In genomic region chr16:79845734-79846135, GRCh38 we compare ENCODE assay signal across 26 cellular contexts.
DNase-seq lines count a peak whose midpoint lies in the region; ATAC-seq and TF ChIP-seq lines count a peak whose summit lies in the region.
"Had no signal": no experiment of that assay in that cellular context is flagged by ENCODE, and none has a peak within 500 bp of the region (broad histone marks: within the 10 kb centered on the region; RNA-seq: fewer than 3 reads in every experiment).

No MANE protein-coding gene starts in this region.

- CTCF ChIA-PET in activated naive CD4-positive, alpha-beta T cell treated with anti-CD3 and anti-CD28 coated beads for 36 hours (lab: Charles Lee): no interaction called here
- CTCF ChIA-PET in activated CD4-positive, alpha-beta memory T cell treated with anti-CD3 and anti-CD28 coated beads, Interleukin-2, amount 10 ng/mL, durations not matched to agents 7 days and 5 days (lab: Charles Lee): no interaction called here

- no peaks in the 10 kb centered on the region for H3K9me3 ChIP-seq in lower lobe of right lung
- H3K9me3 ChIP-seq: colonic mucosa, left ventricle myocardium inferior, sigmoid colon, SJCRH30, suprapubic skin had no signal

- H3K4me1 ChIP-seq in lower lobe of right lung: no peaks in the 10 kb centered on the region
- H3K4me1 ChIP-seq: colonic mucosa, left ventricle myocardium inferior, SJCRH30 had no signal

- TF ChIP-seq CTCF in lower lobe of right lung (IDR thresholded peaks at IDR 0.05): no peak

- peak; percentile 16 for DNase-seq in activated naive CD4-positive, alpha-beta T cell treated with anti-CD3 and anti-CD28 coated beads for 36 hours
- no peak for DNase-seq in activated naive CD4-positive, alpha-beta T cell treated with anti-CD3 and anti-CD28 coated beads, Interleukin-2, amount 50 U/mL, for 72 hours (ENCODE audit: low spot score in 2 of 2)
- peak; percentile 15 for DNase-seq in M059J (ENCODE audit: low read depth)
- DNase-seq in activated CD4-positive, alpha-beta memory T cell treated with anti-CD3 and anti-CD28 coated beads, Interleukin-2, amount 10 ng/mL, durations not matched to agents 7 days and 5 days: peak; percentile 24
- no peak for DNase-seq in NCI-H187 treated with DMSO at 0.1 percent for 48 hours (lab: John Stamatoyannopoulos, UW)
- no peak for DNase-seq in lower lobe of right lung
- DNase-seq: activated B cell treated with CpG ODN at 0.5 μM for 24 hours; activated effector memory CD4-positive, alpha-beta T cell treated with Interleukin-2 at 50 U/mL for 16 hours; brain microvascular endothelial cell; colonic mucosa; DMS 273 treated with DMSO at 0.1 percent for 48 hours; GDM1; glutamatergic neuron; left ventricle myocardium inferior; NCI-H1694 treated with DMSO at 0.1 percent for 48 hours; NCI-H774; PC-3; posterior cingulate gyrus; sigmoid colon; SJCRH30 had no signal

- H3K27me3 Mint-ChIP-seq in activated naive CD4-positive, alpha-beta T cell treated with anti-CD3 and anti-CD28 coated beads for 36 hours (ENCODE audit: low read depth): peaks cover 4% of the 10 kb centered on the region
- no peaks in the 10 kb centered on the region for H3K27me3 Mint-ChIP-seq in activated CD4-positive, alpha-beta memory T cell treated with anti-CD3 and anti-CD28 coated beads, Interleukin-2, amount 10 ng/mL, durations not matched to agents 7 days and 5 days

- H3K36me3 ChIP-seq in lower lobe of right lung: no peaks in the 10 kb centered on the region
- H3K36me3 ChIP-seq: brain microvascular endothelial cell, colonic mucosa, left ventricle myocardium inferior, sigmoid colon, SJCRH30, suprapubic skin had no signal

- H3K4me3 Mint-ChIP-seq in activated naive CD4-positive, alpha-beta T cell treated with anti-CD3 and anti-CD28 coated beads for 36 hours: no peak overlapping the region
- H3K4me3 Mint-ChIP-seq in activated CD4-positive, alpha-beta memory T cell treated with anti-CD3 and anti-CD28 coated beads, Interleukin-2, amount 10 ng/mL, durations not matched to agents 7 days and 5 days: peak overlapping the region; percentile 16
- H3K4me3 Mint-ChIP-seq: activated B cell treated with CpG ODN at 0.5 μM for 24 hours, CD14-positive monocyte, IgD-negative memory B cell had no signal

- H3K4me1 Mint-ChIP-seq in activated naive CD4-positive, alpha-beta T cell treated with anti-CD3 and anti-CD28 coated beads for 36 hours (ENCODE audit: low read depth): peaks cover 19% of the 10 kb centered on the region
- peaks cover 41% of the 10 kb centered on the region for H3K4me1 Mint-ChIP-seq in activated CD4-positive, alpha-beta memory T cell treated with anti-CD3 and anti-CD28 coated beads, Interleukin-2, amount 10 ng/mL, durations not matched to agents 7 days and 5 days

- no peak overlapping the region for H3K27ac Mint-ChIP-seq in activated naive CD4-positive, alpha-beta T cell treated with anti-CD3 and anti-CD28 coated beads for 36 hours
- peak overlapping the region in 1 of 2 donors; percentile 81 for H3K27ac Mint-ChIP-seq in activated naive CD4-positive, alpha-beta T cell treated with anti-CD3 and anti-CD28 coated beads, Interleukin-2, amount 50 U/mL, for 72 hours
- peak overlapping the region; percentile 56 for H3K27ac Mint-ChIP-seq in activated CD4-positive, alpha-beta memory T cell treated with anti-CD3 and anti-CD28 coated beads, Interleukin-2, amount 10 ng/mL, durations not matched to agents 7 days and 5 days
- H3K27ac Mint-ChIP-seq: activated B cell treated with CpG ODN at 0.5 μM for 24 hours, IgD-negative memory B cell had no signal

- no peak overlapping the region for H3K27ac ChIP-seq in lower lobe of right lung
- H3K27ac ChIP-seq: brain microvascular endothelial cell, colonic mucosa, HL-60, left ventricle myocardium inferior, sigmoid colon, SJCRH30, suprapubic skin had no signal

- no peaks in the 10 kb centered on the region for H3K9me3 Mint-ChIP-seq in activated naive CD4-positive, alpha-beta T cell treated with anti-CD3 and anti-CD28 coated beads for 36 hours
- peaks cover 5 to 7% of the 10 kb centered on the region in 2 donors for H3K9me3 Mint-ChIP-seq in activated naive CD4-positive, alpha-beta T cell treated with anti-CD3 and anti-CD28 coated beads, Interleukin-2, amount 50 U/mL, for 72 hours
- H3K9me3 Mint-ChIP-seq in activated CD4-positive, alpha-beta memory T cell treated with anti-CD3 and anti-CD28 coated beads, Interleukin-2, amount 10 ng/mL, durations not matched to agents 7 days and 5 days: peaks cover 7% of the 10 kb centered on the region
- H3K9me3 Mint-ChIP-seq: activated B cell treated with CpG ODN at 0.5 μM for 24 hours, IgD-negative memory B cell had no signal

- POLR2A ChIA-PET in activated CD4-positive, alpha-beta memory T cell treated with anti-CD3 and anti-CD28 coated beads, Interleukin-2, amount 10 ng/mL, durations not matched to agents 7 days and 5 days (lab: Charles Lee): interaction anchor here (0.7 kb wide), 2 partner anchors 13 to 576 kb away, joined by 3 read pairs; no protein-coding TSS in a partner anchor

- no peak overlapping the region for H3K4me3 ChIP-seq in lower lobe of right lung
- H3K4me3 ChIP-seq: colonic mucosa, left ventricle myocardium inferior, sigmoid colon, SJCRH30, suprapubic skin had no signal

- H3K36me3 Mint-ChIP-seq in activated naive CD4-positive, alpha-beta T cell treated with anti-CD3 and anti-CD28 coated beads for 36 hours (ENCODE audit: low read depth): no peaks in the 10 kb centered on the region
- H3K36me3 Mint-ChIP-seq in activated naive CD4-positive, alpha-beta T cell treated with anti-CD3 and anti-CD28 coated beads, Interleukin-2, amount 50 U/mL, for 72 hours: peaks cover 0 to 12% of the 10 kb centered on the region in 2 donors
- H3K36me3 Mint-ChIP-seq in activated CD4-positive, alpha-beta memory T cell treated with anti-CD3 and anti-CD28 coated beads, Interleukin-2, amount 10 ng/mL, durations not matched to agents 7 days and 5 days (ENCODE audit: low read depth): peaks cover 9% of the 10 kb centered on the region
- H3K36me3 Mint-ChIP-seq: CD14-positive monocyte had no signal

- intact Hi-C loops in activated naive CD4-positive, alpha-beta T cell treated with anti-CD3 and anti-CD28 coated beads for 36 hours (cut with micrococcal nuclease): loop anchor here (5.0 to 10.0 kb wide), 3 partner anchors 73 to 1071 kb away; no protein-coding TSS in a partner anchor
- intact Hi-C loops in lower lobe of right lung (cut with DNase I): no loop called here

- no peak for ATAC-seq in activated naive CD4-positive, alpha-beta T cell treated with anti-CD3 and anti-CD28 coated beads, Interleukin-2, amount 50 U/mL, for 72 hours
- ATAC-seq in lower lobe of right lung (no peak), GM19324 (IDR thresholded peaks at IDR 0.05; ENCODE audit: low FRiP score, unreplicated experiment) (no peak), GM21717 (IDR thresholded peaks at IDR 0.05; ENCODE audit: unreplicated experiment) (no peak)
- ATAC-seq: PC-3 had no signal

- no peaks in the 10 kb centered on the region for H3K27me3 ChIP-seq in lower lobe of right lung (ENCODE audit: low read depth)
- H3K27me3 ChIP-seq: brain microvascular endothelial cell, colonic mucosa, sigmoid colon, SJCRH30, suprapubic skin had no signal

Comparison
In these comparisons a context has a peak if more than half of its experiments do, and no peak if none do; other contexts are left out.
1. DNase-seq: peak in activated naive CD4-positive, alpha-beta T cell treated with anti-CD3 and anti-CD28 coated beads for 36 hours (single experiment), M059J (single experiment) and activated CD4-positive, alpha-beta memory T cell treated with anti-CD3 and anti-CD28 coated beads, Interleukin-2, amount 10 ng/mL, durations not matched to agents 7 days and 5 days (single experiment); none in activated naive CD4-positive, alpha-beta T cell treated with anti-CD3 and anti-CD28 coated beads, Interleukin-2, amount 50 U/mL, for 72 hours (0 of 2), NCI-H187 treated with DMSO at 0.1 percent for 48 hours (single experiment) and lower lobe of right lung (single experiment).